ENCODE assay signal across 9 cellular contexts in the genomic region with DNA sequence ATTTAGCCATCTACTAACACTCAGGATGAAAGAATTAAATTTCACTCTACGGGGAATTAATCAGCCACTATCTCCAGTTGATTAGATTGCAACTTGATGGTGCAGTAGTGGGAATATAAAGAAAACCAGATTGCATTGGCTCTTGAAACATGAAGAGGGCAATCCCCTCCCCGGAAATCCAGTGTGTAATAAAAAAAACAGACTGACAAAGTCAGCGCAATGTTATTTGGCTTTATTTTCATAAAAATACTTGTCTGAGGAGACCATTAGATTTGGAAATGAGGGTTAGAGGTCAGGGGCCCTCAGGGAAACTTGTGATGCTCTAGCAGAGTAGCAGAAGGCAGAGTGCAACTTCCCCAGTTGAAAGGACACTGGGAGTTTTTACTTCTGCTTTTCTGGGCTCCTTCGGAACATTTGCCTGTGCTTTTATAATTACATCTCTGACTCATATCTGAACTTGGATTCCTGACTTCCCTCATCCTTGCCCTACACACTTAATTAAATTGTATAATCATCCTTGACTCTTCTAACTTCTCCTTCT.
DNase-seq lines count a peak whose midpoint lies in the region; ATAC-seq, FAIRE-seq and TF ChIP-seq lines count a peak whose summit lies in the region.
"Had no signal": no experiment of that assay in that cellular context is flagged by ENCODE, and none has a peak within 500 bp of the region (broad histone marks: within the 10 kb centered on the region; RNA-seq: fewer than 3 reads in every experiment).

No MANE protein-coding gene starts in this region.

- TF ChIP-seq CTCF in AG09319 (IDR thresholded peaks at IDR 0.05; ENCODE audit: low read depth, low read length) (no peak), brain microvascular endothelial cell (IDR thresholded peaks at IDR 0.05; ENCODE audit: low read depth, low read length, missing control alignments) (no peak)

- H3K36me3 ChIP-seq in brain microvascular endothelial cell (replicated peaks) = no peaks in the 10 kb centered on the region
- no peaks in the 10 kb centered on the region for H3K36me3 ChIP-seq in CD8-positive, alpha-beta memory T cell (ENCODE audit: insufficient read depth, low read length)

- POLR2A ChIA-PET in CD8-positive, alpha-beta memory T cell (lab: Charles Lee) = no interaction called here

- peaks cover 3 to 15% (median 4%) of the 10 kb centered on the region in 5 donors for H3K9me3 Mint-ChIP-seq in CD8-positive, alpha-beta memory T cell
- peaks cover 4% of the 10 kb centered on the region for H3K9me3 Mint-ChIP-seq in activated T-cell treated with anti-CD3 and anti-CD28 coated beads, Interleukin-2, amount 50 U/mL, for 24 hours

- peaks cover 0 to 1% of the 10 kb centered on the region in 2 donors for H3K27me3 Mint-ChIP-seq in CD8-positive, alpha-beta memory T cell
- no peaks in the 10 kb centered on the region for H3K27me3 Mint-ChIP-seq in activated T-cell treated with anti-CD3 and anti-CD28 coated beads, Interleukin-2, amount 50 U/mL, for 24 hours

- peak overlapping the region; percentile 75 for H3K27ac ChIP-seq in brain microvascular endothelial cell
- no peak overlapping the region for H3K27ac ChIP-seq in CD8-positive, alpha-beta memory T cell (ENCODE audit: low read depth, low read length)

- H3K27ac Mint-ChIP-seq in CD8-positive, alpha-beta memory T cell = no peak overlapping the region
- no peak overlapping the region for H3K27ac Mint-ChIP-seq in activated T-cell treated with anti-CD3 and anti-CD28 coated beads, Interleukin-2, amount 50 U/mL, for 24 hours
- H3K27ac Mint-ChIP-seq: activated T-cell treated with anti-CD3 and anti-CD28 coated beads, Interleukin-2, amount 50 U/mL, for 72 hours had no signal

- CTCF ChIA-PET in CD8-positive, alpha-beta memory T cell (lab: Charles Lee) = no interaction called here

- H3K4me3 Mint-ChIP-seq in CD8-positive, alpha-beta memory T cell = no peak overlapping the region
- H3K4me3 Mint-ChIP-seq in activated T-cell treated with anti-CD3 and anti-CD28 coated beads, Interleukin-2, amount 50 U/mL, for 24 hours = no peak overlapping the region
- H3K4me3 Mint-ChIP-seq: activated T-cell treated with anti-CD3 and anti-CD28 coated beads, Interleukin-2, amount 50 U/mL, for 72 hours had no signal

- no peaks in the 10 kb centered on the region for H3K4me1 ChIP-seq in CD8-positive, alpha-beta memory T cell (ENCODE audit: insufficient read depth, low read length)

- H3K27me3 ChIP-seq in brain microvascular endothelial cell (replicated peaks) = no peaks in the 10 kb centered on the region
- no peaks in the 10 kb centered on the region for H3K27me3 ChIP-seq in CD8-positive, alpha-beta memory T cell (ENCODE audit: insufficient read depth, low read length, poor library complexity, severe bottlenecking)

- H3K4me1 Mint-ChIP-seq in CD8-positive, alpha-beta memory T cell = no peaks in the 10 kb centered on the region
- no peaks in the 10 kb centered on the region for H3K4me1 Mint-ChIP-seq in activated T-cell treated with anti-CD3 and anti-CD28 coated beads, Interleukin-2, amount 50 U/mL, for 24 hours (ENCODE audit: low read depth)

- H3K9me3 ChIP-seq in CD8-positive, alpha-beta memory T cell (ENCODE audit: low read length) = no peaks in the 10 kb centered on the region

- ATAC-seq in HG03378 (IDR thresholded peaks at IDR 0.05; ENCODE audit: unreplicated experiment) (peak; percentile 55), GM21723 (IDR thresholded peaks at IDR 0.05; ENCODE audit: unreplicated experiment) (no peak)
- ATAC-seq: activated T-cell treated with anti-CD3 and anti-CD28 coated beads, Interleukin-2, amount 50 U/mL, for 72 hours had no signal

- no peak for FAIRE-seq in frontal cortex (lab: Jason Lieb, UNC)

- in situ Hi-C loops in brain microvascular endothelial cell (cut with HindIII; ENCODE audit: low pct_ligation_motif_present, low sequenced_read_pairs) = no loop called here

- DNase-seq in AG09319 (ENCODE audit: extremely low read depth, low read depth) (peak; percentile 47), brain microvascular endothelial cell (peak; percentile 88), mucosa of gallbladder (ENCODE audit: low spot score) (peak; percentile 34), frontal cortex (ENCODE audit: low spot score in 2 of 2) (no peak)
- no peak for DNase-seq in CD8-positive, alpha-beta memory T cell
- no peak for DNase-seq in activated T-cell treated with anti-CD3 and anti-CD28 coated beads, Interleukin-2, amount 50 U/mL, for 24 hours
- DNase-seq: activated T-cell treated with anti-CD3 and anti-CD28 coated beads, Interleukin-2, amount 50 U/mL, for 72 hours had no signal

- H3K36me3 Mint-ChIP-seq in CD8-positive, alpha-beta memory T cell = no peaks in the 10 kb centered on the region
- H3K36me3 Mint-ChIP-seq in activated T-cell treated with anti-CD3 and anti-CD28 coated beads, Interleukin-2, amount 50 U/mL, for 24 hours (ENCODE audit: low read depth) = no peaks in the 10 kb centered on the region

- peak overlapping the region; percentile 7 for H3K4me3 ChIP-seq in brain microvascular endothelial cell (ENCODE audit: low read depth, low read length)
- H3K4me3 ChIP-seq in CD8-positive, alpha-beta memory T cell (ENCODE audit: low read length) = no peak overlapping the region

Comparison
In these comparisons a context has a peak if more than half of its experiments do, and no peak if none do; other contexts are left out.
1. DNase-seq: peak in AG09319 (single experiment), brain microvascular endothelial cell (single experiment) and mucosa of gallbladder (single experiment); none in frontal cortex (0 of 2), CD8-positive, alpha-beta memory T cell (0 of 5) and activated T-cell treated with anti-CD3 and anti-CD28 coated beads, Interleukin-2, amount 50 U/mL, for 24 hours (single experiment).